In the genomic region with DNA sequence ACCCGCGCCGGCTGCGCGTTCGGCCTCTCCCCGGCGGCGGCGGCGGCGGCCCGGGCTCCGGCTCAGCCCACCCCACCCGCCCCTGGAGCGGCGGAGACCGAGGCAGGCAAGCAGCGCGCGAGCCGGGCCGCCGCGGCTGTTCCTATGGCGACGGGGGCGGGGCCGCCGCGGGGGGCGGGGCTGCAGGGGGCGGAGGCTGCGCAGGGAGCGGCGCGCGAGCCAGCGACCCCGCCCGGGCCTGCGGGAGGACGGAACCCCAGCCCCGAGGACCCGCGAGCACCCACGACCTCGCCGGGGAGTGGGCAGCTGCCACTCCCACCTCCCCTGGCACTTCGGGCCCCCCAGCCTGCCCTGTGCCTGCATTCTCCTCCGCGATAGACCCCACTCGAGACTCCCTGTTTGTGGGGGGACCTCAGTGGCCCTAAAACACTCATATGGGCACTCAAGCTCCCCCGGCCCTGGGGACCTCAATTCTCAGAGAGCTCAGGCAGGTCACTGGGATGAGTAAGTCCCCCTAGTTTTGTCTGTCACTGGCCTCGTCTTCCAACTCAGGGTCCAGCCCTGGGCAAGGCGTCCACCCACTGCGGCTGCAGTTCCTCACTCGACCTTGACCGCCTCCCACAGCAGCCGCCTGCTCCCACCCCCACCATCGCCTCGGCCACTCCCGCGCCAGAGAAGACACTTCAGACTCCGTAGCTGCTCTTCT, we compare ENCODE assay signal across 7 cellular contexts. TPM values are rescaled to one million over a fixed set of nuclear protein-coding genes. Genes with fewer than 3 reads are reported as not detected.
A peak's percentile ranks its signal among the peaks of the same experiment; 100 is the strongest.
DNase-seq lines count a peak whose midpoint lies in the region; ATAC-seq, FAIRE-seq and TF ChIP-seq lines count a peak whose summit lies in the region.

A gene (minus strand): TSS at position 115 of the 706 bp plus-strand sequence. CDS start 597 bp downstream, outside the sequence.

- no peak within 1 kb of the TSS for H2AFZ ChIP-seq in H1 (ENCODE audit: low read length)

- H2AK5ac ChIP-seq in H1 (ENCODE audit: low read depth, low read length), result no peak within 1 kb of the TSS

- H3K14ac ChIP-seq in H1 (ENCODE audit: insufficient read length), result no peak within 1 kb of the TSS

- CTCF ChIA-PET in H1 (lab: Charles Lee; ENCODE audit: partially characterized antibody), result interaction anchor here (0.7 to 1.9 kb wide), 12 partner anchors 9 to 87 kb away, joined by 3 to 10 read pairs (median 4); a partner anchor contains a TSS

- H3K27ac Mint-ChIP-seq in mesothelial cell of epicardium, result peak within 1 kb of the TSS; percentile 94

- no peak within 1 kb of the TSS for H2BK120ac ChIP-seq in H1 (replicated peaks; ENCODE audit: low read depth, low read length)

- no peaks in the 10 kb centered on the region for H3K27me3 ChIP-seq in H1 (replicated peaks in 1 of 4; ENCODE audit: control insufficient read depth in 3 of 4, extremely low read depth in 1 of 4, insufficient read depth in 3 of 4, low read length in 3 of 4)

- peak within 1 kb of the TSS; percentile 74 for H4K91ac ChIP-seq in H1 (replicated peaks; ENCODE audit: insufficient read length, low read length)

- WGBS in H1 (ENCODE audit: extremely low coverage in 1 of 2, insufficient coverage in 1 of 2, insufficient read length in 1 of 2, insufficient replicate concordance in 2 of 2, low coverage in 1 of 2, low lambda C conversion rate in 2 of 2, missing lambda C conversion rate in 1 of 2), 2 experiments, result 53% methylated on average over 15 of the region's 65 CpGs; no CpG with 5 or more reads in 1 of the 2 experiments

- H3K27ac ChIP-seq in H1 (ENCODE audit: low read depth, low read length), result no peak within 1 kb of the TSS

- DNase-seq in NCI-H345 (lab: John Stamatoyannopoulos, UW) (peak; percentile 73), H1 (ENCODE audit: low read depth in 1 of 2, low spot score in 2 of 2) (peak in 1 of 2 experiments; percentile 91), mesothelial cell of epicardium (ENCODE audit: low spot score in 2 of 2, unreplicated experiment in 2 of 2) (peak; percentile 79 to 89)
- peak; percentile 47 to 61 for DNase-seq in activated CD8-positive, alpha-beta memory T cell treated with anti-CD3 and anti-CD28 coated beads for 4 hours (ENCODE audit: low read depth in 2 of 2)
- DNase-seq in stimulated activated CD8-positive, alpha-beta memory T cell treated with anti-CD3 and anti-CD28 coated beads, Interleukin-15, amount 100 ng/mL, for 48 hours (ENCODE audit: low read depth in 2 of 2), result peak; percentile 67

- ATAC-seq in GM19463 (IDR thresholded peaks at IDR 0.05; ENCODE audit: unreplicated experiment) (peak; percentile 55), HG02642 (IDR thresholded peaks at IDR 0.05; ENCODE audit: poor library complexity, unreplicated experiment) (no peak)

- TF ChIP-seq CTCF in H1 (IDR thresholded peaks at IDR 0.05; ENCODE audit: control extremely low read depth in 1 of 3, insufficient read depth in 1 of 3, low read depth in 1 of 3, low read length in 3 of 3) (no peak), mesothelial cell of epicardium (IDR thresholded peaks at IDR 0.05; ENCODE audit: unreplicated experiment) (no peak)

- no peak within 1 kb of the TSS; the same call in 1 of the 2 replicates for H3K18ac ChIP-seq in H1 (ENCODE audit: extremely low read depth, low read length)

- peak within 1 kb of the TSS in 2 of 4 experiments; percentile 25 to 52; a peak in 4 of 7 replicates for H3K9ac ChIP-seq in H1 (replicated peaks in 1 of 4; ENCODE audit: extremely low read depth in 1 of 4, low read depth in 3 of 4, low read length in 3 of 4)

- no peaks in the 10 kb centered on the region for H3K9me3 ChIP-seq in H1 (ENCODE audit: insufficient read depth in 2 of 2, low read depth in 1 of 2, low read length in 1 of 2)

- H4K8ac ChIP-seq in H1 (ENCODE audit: extremely low read depth, insufficient read depth, low read length), result peak within 1 kb of the TSS; percentile 83

- H3K4me3 Mint-ChIP-seq in mesothelial cell of epicardium, result peak within 1 kb of the TSS; percentile 85

- peak within 1 kb of the TSS; percentile 54 for H4K5ac ChIP-seq in H1 (ENCODE audit: insufficient read length, low read depth, low read length)

- peaks cover 37% of the 10 kb centered on the region for H3K4me1 Mint-ChIP-seq in mesothelial cell of epicardium

- H2BK5ac ChIP-seq in H1 (ENCODE audit: low read depth, low read length), result no peak within 1 kb of the TSS

- no peak within 1 kb of the TSS for H2BK20ac ChIP-seq in H1 (ENCODE audit: low read length)

- FAIRE-seq in H1 (lab: Jason Lieb, UNC), result no peak

- TF ChIP-seq POLR2A in H1 (IDR thresholded peaks at IDR 0.05; ENCODE audit: control extremely low read depth in 1 of 2, low read depth in 2 of 2, low read length in 2 of 2), result peak in 1 of 2 experiments; percentile 34; a peak in 1 of 3 replicates

- H3K79me2 ChIP-seq in H1 (ENCODE audit: control insufficient read depth in 1 of 2, insufficient read depth in 2 of 2, low read length in 2 of 2), result no peaks in the 10 kb centered on the region

- no peaks in the 10 kb centered on the region for H3K36me3 Mint-ChIP-seq in mesothelial cell of epicardium

- H3K4me3 ChIP-seq in H1 (ENCODE audit: extremely low read depth in 1 of 4, insufficient read depth in 2 of 4, low read depth in 3 of 4, low read length in 4 of 4), result peak within 1 kb of the TSS; percentile 43 to 66 (median 45)

- H3K23me2 ChIP-seq in H1 (ENCODE audit: low read depth, low read length), result peaks cover 4% of the 10 kb centered on the region; the same call in 1 of the 2 replicates

- TF ChIP-seq EP300 in H1 (IDR thresholded peaks at IDR 0.05; ENCODE audit: borderline replicate concordance in 1 of 2, low read depth in 2 of 2, low read length in 2 of 2), result no peak

- H3K23ac ChIP-seq in H1 (ENCODE audit: insufficient read length), result no peak within 1 kb of the TSS

- no peaks in the 10 kb centered on the region for H3K27me3 Mint-ChIP-seq in mesothelial cell of epicardium (ENCODE audit: low read depth)

- H2BK12ac ChIP-seq in H1 (ENCODE audit: low read depth, low read length), result no peak within 1 kb of the TSS

- H3K36me3 ChIP-seq in H1 (ENCODE audit: control insufficient read depth in 2 of 4, insufficient read depth in 4 of 4, low read length in 3 of 4), result peaks cover 2 to 10% (median 6%) of the 10 kb centered on the region in 4 experiments; a peak in 5 of 8 replicates

- POLR2A ChIA-PET in H1 (lab: Charles Lee; ENCODE audit: partially characterized antibody), result interaction anchor here (0.7 to 10.4 kb wide), 10 partner anchors 8 to 68 kb away, joined by 3 to 205 read pairs (median 4); a partner anchor contains a TSS

- H3K56ac ChIP-seq in H1 (replicated peaks; ENCODE audit: insufficient read length, low read depth, low read length), result no peak within 1 kb of the TSS

- no peaks in the 10 kb centered on the region for H3K79me1 ChIP-seq in H1 (ENCODE audit: low read depth, low read length)

- H4K20me1 ChIP-seq in H1 (replicated peaks in 1 of 2; ENCODE audit: control insufficient read depth in 1 of 2, insufficient read depth in 2 of 2, low read length in 2 of 2), result peaks cover 12 to 24% of the 10 kb centered on the region in 2 experiments

- H3K4me2 ChIP-seq in H1 (ENCODE audit: insufficient read depth in 1 of 2, low read depth in 2 of 2, low read length in 2 of 2), result peak within 1 kb of the TSS; percentile 4 to 91

- no peak for TF ChIP-seq RAD21 in H1 (IDR thresholded peaks at IDR 0.05 in 1 of 2, conservative IDR thresholded peaks at IDR 0.05 in 1 of 2; ENCODE audit: low read depth in 2 of 2, low read length in 2 of 2)

- H3K4ac ChIP-seq in H1 (replicated peaks; ENCODE audit: insufficient read length, low read depth, low read length), result no peak within 1 kb of the TSS

- H2BK15ac ChIP-seq in H1 (ENCODE audit: low read length), result no peak within 1 kb of the TSS

- H3K4me1 ChIP-seq in H1 (replicated peaks in 1 of 4; ENCODE audit: control insufficient read depth in 3 of 4, insufficient read depth in 4 of 4, low read length in 3 of 4), result peaks cover 0 to 11% (median 5%) of the 10 kb centered on the region in 4 experiments; a peak in 5 of 7 replicates

- H3K9me3 Mint-ChIP-seq in mesothelial cell of epicardium, result no peaks in the 10 kb centered on the region

TF ChIP-seq in H1, 55 proteins besides CTCF, POLR2A, EP300 and RAD21:
- TF ChIP-seq SP4 (IDR thresholded peaks at IDR 0.05; ENCODE audit: low read length), result 0 out of 2 replicates have a peak, but pooled peaks have one; percentile 42
- TF ChIP-seq, protein P1, sequence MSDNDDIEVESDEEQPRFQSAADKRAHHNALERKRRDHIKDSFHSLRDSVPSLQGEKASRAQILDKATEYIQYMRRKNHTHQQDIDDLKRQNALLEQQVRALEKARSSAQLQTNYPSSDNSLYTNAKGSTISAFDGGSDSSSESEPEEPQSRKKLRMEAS (IDR thresholded peaks at IDR 0.05), result no peak

RNA-seq across cellular contexts. Expression of the gene that starts here (rescaled TPM):
- total RNA-seq in H1 (2021; fragmentation: NEBNext Ultra II Directional; extraction: Animal tissue kit (Norgen Biotek cat#: 25700)), result 58.0 and 64.5 TPM in 2 replicates
- polyA plus RNA-seq in H1 (2011; rRNA removed), result 16.4 and 39.1 TPM in 2 replicates
- 15.2 TPM for polyA plus RNA-seq in H1 (2011; cell fraction: cytosol; rRNA removed)
- polyA plus RNA-seq in H1 (2011; cell fraction: nucleus; rRNA removed), result 29.7 TPM
- 13.0 to 35.0 TPM (median 34.2 TPM) in 4 replicates for polyA plus RNA-seq in H1 (2012, experiment 1 of 2)
- polyA plus RNA-seq in H1 (2012, experiment 2 of 2), result 25.9 TPM
- polyA plus RNA-seq in H1 (2013, experiment 1 of 2), result 44.9 TPM
- polyA plus RNA-seq in H1 (2013, experiment 2 of 2), result 51.0 TPM
- polyA minus RNA-seq in H1 (2011; rRNA and poly(A)+ RNA removed), result 0.54 and 1.6 TPM in 2 replicates
- polyA minus RNA-seq in H1 (2011; cell fraction: cytosol; rRNA and poly(A)+ RNA removed), result 38.1 TPM
- 17.8 TPM for polyA minus RNA-seq in H1 (2011; cell fraction: nucleus; rRNA and poly(A)+ RNA removed)
- total RNA-seq in mesothelial cell of epicardium, result 50.5 to 53.6 TPM (median 51.2 TPM) in 3 replicates
